Comparison of ENCODE assay signal across 9 cellular contexts in genomic region chr18:26088482-26088881, GRCh38. TPM values are rescaled to one million over a fixed set of nuclear protein-coding genes. Genes with fewer than 3 reads are reported as not detected.
DNase-seq lines count a peak whose midpoint lies in the region; ATAC-seq and TF ChIP-seq lines count a peak whose summit lies in the region.
"Had no signal": no experiment of that assay in that cellular context is flagged by ENCODE, and none has a peak within 500 bp of the region (broad histone marks: within the 10 kb centered on the region; RNA-seq: fewer than 3 reads in every experiment).

No MANE protein-coding gene starts in this region.

- H3K9ac ChIP-seq in iPS-15b (ENCODE audit: low read depth, low read length): no peak overlapping the region

- H3K36me3 ChIP-seq in heart right ventricle: peaks cover 0 to 42% (median 16%) of the 10 kb centered on the region in 9 donors
- H3K36me3 ChIP-seq in iPS-15b (ENCODE audit: control insufficient read depth, insufficient read depth, low read length): no peaks in the 10 kb centered on the region
- H3K36me3 ChIP-seq in tibial nerve: peaks cover 0 to 16% (median 0%) of the 10 kb centered on the region in 3 donors

- WGBS in heart right ventricle, 2 donors: 38 to 42% methylated on average over 3 of the region's 3 CpGs
- 31 to 37% methylated on average over 3 of the region's 3 CpGs for WGBS in tibial nerve, 2 donors

- H3K4me1 ChIP-seq in heart right ventricle (peaks cover 0 to 40% (median 27%) of the 10 kb centered on the region in 9 donors), iPS-15b (ENCODE audit: control insufficient read depth, insufficient read depth, low read length) (peaks cover 7% of the 10 kb centered on the region), tibial nerve (peaks cover 0 to 55% (median 14%) of the 10 kb centered on the region in 4 donors)

- DNase-seq in heart right ventricle (no peak), left cardiac atrium (no peak), tibial nerve (ENCODE audit: low spot score in 2 of 2) (no peak), SW480 (ENCODE audit: low spot score) (no peak), OCI-M2 (lab: John Stamatoyannopoulos, UW; ENCODE audit: unreplicated experiment) (no peak)

- H3K9me3 ChIP-seq in heart right ventricle: no peaks in the 10 kb centered on the region
- no peaks in the 10 kb centered on the region for H3K9me3 ChIP-seq in iPS-15b (ENCODE audit: control insufficient read depth, insufficient read depth, low read length)
- no peaks in the 10 kb centered on the region for H3K9me3 ChIP-seq in tibial nerve

- TF ChIP-seq POLR2A in tibial nerve (IDR thresholded peaks at IDR 0.05): no peak

- ATAC-seq in heart right ventricle (no peak), left cardiac atrium (no peak), HG03139 (IDR thresholded peaks at IDR 0.05; ENCODE audit: unreplicated experiment) (no peak)

- TF ChIP-seq EP300 in tibial nerve (IDR thresholded peaks at IDR 0.05): no peak

- H3K4me3 ChIP-seq in heart right ventricle: peak overlapping the region in 7 of 10 donors; percentile 72 to 93 (median 92)
- peak overlapping the region; percentile 95 for H3K4me3 ChIP-seq in WI38 (ENCODE audit: low read depth, low read length)
- H3K4me3 ChIP-seq in iPS-15b (ENCODE audit: low read depth, low read length): peak overlapping the region; percentile 96
- peak overlapping the region; percentile 60 to 98 (median 83) for H3K4me3 ChIP-seq in tibial nerve

- no peaks in the 10 kb centered on the region for H3K27me3 ChIP-seq in heart right ventricle
- H3K27me3 ChIP-seq in iPS-15b (ENCODE audit: control insufficient read depth, insufficient read depth, low read length): no peaks in the 10 kb centered on the region
- H3K27me3 ChIP-seq in tibial nerve: no peaks in the 10 kb centered on the region

- intact Hi-C loops in heart right ventricle (cut with DNase I): loop anchor here in 1 of 10 donors (2.0 kb wide), 1 partner anchor 138 kb away; the partner anchor contains the start of gene TAF4B
- intact Hi-C loops in left cardiac atrium (cut with DNase I): loop anchor here in 1 of 2 donors (10.0 kb wide), 1 partner anchor 84 kb away; no protein-coding TSS in a partner anchor

- TF ChIP-seq CTCF in heart right ventricle (IDR thresholded peaks at IDR 0.05) (no peak), WI38 (IDR thresholded peaks at IDR 0.05; ENCODE audit: low read depth, low read length) (no peak), tibial nerve (IDR thresholded peaks at IDR 0.05) (no peak)

- no peak overlapping the region for H3K27ac ChIP-seq in heart right ventricle
- H3K27ac ChIP-seq in tibial nerve: peak overlapping the region in 3 of 4 donors; percentile 14 to 98 (median 97)

RNA-seq across cellular contexts. Expression of gene SS18, which starts 1.9 kb away (rescaled TPM):
- 10 to 100 TPM; 24.2 to 41.8 (median 34.4) TPM for total RNA-seq in heart right ventricle
- polyA plus RNA-seq in heart right ventricle: 10 to 100 TPM; 15.1 to 18.7 TPM
- total RNA-seq in left cardiac atrium: 10 to 100 TPM; 31.6 to 46.9 TPM
- 100 to 1,000 TPM; 104 to 189 (median 125) TPM for total RNA-seq in tibial nerve

RNA-seq across cellular contexts. Expression of gene PSMA8, which starts 45.2 kb away (rescaled TPM):
- under 1 TPM in 1 of 10 donors, not detected in 9; 0.38 TPM for total RNA-seq in heart right ventricle
- not detected for polyA plus RNA-seq in heart right ventricle
- total RNA-seq in left cardiac atrium: not detected
- not detected for total RNA-seq in tibial nerve
- total RNA-seq: NCI-H460 had no signal

Comparison
In these comparisons a context has a peak if more than half of its experiments do, and no peak if none do; other contexts are left out.
1. H3K27ac ChIP-seq: peak in tibial nerve (3 of 4); none in heart right ventricle (0 of 10).
2. Peak in every context shown above with its lines, with median percentiles within 50 percentile points of each other: H3K4me3 ChIP-seq.